ENCODE assay signal across 27 cellular contexts in the genomic region with DNA sequence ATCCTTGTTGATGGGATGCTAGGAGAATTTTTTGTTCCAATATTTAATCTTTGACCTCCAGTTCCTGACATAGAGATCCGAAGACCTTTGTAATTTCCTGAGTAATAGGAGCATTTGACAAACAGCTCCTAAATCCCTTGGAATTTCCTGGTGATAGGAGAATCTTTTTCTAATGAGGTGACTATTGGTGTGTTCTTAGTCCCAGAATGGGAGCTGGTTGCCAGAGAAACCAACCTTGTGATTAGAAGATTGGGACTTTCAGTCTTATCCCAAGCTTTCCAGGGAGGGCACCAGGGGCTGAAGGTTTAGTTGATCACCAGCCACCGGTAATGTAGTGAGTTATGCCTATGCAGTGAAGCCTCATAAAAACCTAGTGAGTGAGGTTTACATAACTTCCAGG.
DNase-seq lines count a peak whose midpoint lies in the region; ATAC-seq, FAIRE-seq and TF ChIP-seq lines count a peak whose summit lies in the region.
"Had no signal": no experiment of that assay in that cellular context is flagged by ENCODE, and none has a peak within 500 bp of the region (broad histone marks: within the 10 kb centered on the region; RNA-seq: fewer than 3 reads in every experiment).

No MANE protein-coding gene starts in this region.

- H3K9me2 ChIP-seq in OCI-LY7 (ENCODE audit: insufficient read depth, low read length), result no peaks in the 10 kb centered on the region

- H3K9ac ChIP-seq in DND-41 (ENCODE audit: low read depth, low read length) (no peak overlapping the region), endothelial cell of umbilical vein (replicated peaks; ENCODE audit: extremely low read depth, insufficient read depth, low read length) (no peak overlapping the region)
- H3K9ac ChIP-seq: BLaER1 treated with 17β-estradiol and CSF1 and Interleukin-3, amounts not matched to agents 10 nM and 100 nM had no signal

- H3K4me1 ChIP-seq in DND-41 (ENCODE audit: insufficient read depth, low read length) (peaks cover 70% of the 10 kb centered on the region), OCI-LY7 (ENCODE audit: insufficient read depth, low read length, poor library complexity, severe bottlenecking) (peaks cover 47% of the 10 kb centered on the region), endothelial cell of umbilical vein (ENCODE audit: control insufficient read depth, extremely low read depth, insufficient read depth, low read length) (peaks cover 17% of the 10 kb centered on the region)
- H3K4me1 ChIP-seq: BLaER1 treated with 17β-estradiol and CSF1 and Interleukin-3, amounts not matched to agents 10 nM and 100 nM had no signal

- CTCF ChIA-PET in OCI-LY7 (lab: Charles Lee; ENCODE audit: unreplicated experiment), result no interaction called here
- CTCF ChIA-PET in endothelial cell of umbilical vein (lab: Charles Lee), result no interaction called here

- POLR2A ChIA-PET in OCI-LY7 (lab: Charles Lee), result interaction anchor here (1.6 kb wide), 1 partner anchor 21 kb away, joined by 3 read pairs; no protein-coding TSS in a partner anchor
- POLR2A ChIA-PET in endothelial cell of umbilical vein (lab: Charles Lee), result no interaction called here

- peak; percentile 73 for FAIRE-seq in endothelial cell of umbilical vein (lab: Jason Lieb, UNC)
- FAIRE-seq: A549, GM12878, GM12892, GM18507, GM19239 had no signal

- H3K27me3 Mint-ChIP-seq in glutamatergic neuron (ENCODE audit: unreplicated experiment), result no peaks in the 10 kb centered on the region
- H3K27me3 Mint-ChIP-seq: B cell; CD4-positive, alpha-beta T cell had no signal

- no TSS peak for BruUV-seq in OCI-LY7 (replicated peaks; lab: Mats Ljungman, UMichigan)
- BruUV-seq in endothelial cell of umbilical vein (replicated peaks; lab: Mats Ljungman, UMichigan), result no TSS peak

- intact Hi-C loops in OCI-LY7 (cut with micrococcal nuclease; ENCODE audit: unreplicated experiment), result no loop called here
- intact Hi-C loops in endothelial cell of umbilical vein (cut with micrococcal nuclease), result no loop called here

- DNase-seq in DND-41, result no peak
- DNase-seq in HCEC 1CT, result peak; percentile 2
- DNase-seq in OCI-LY7 (ENCODE audit: low spot score), result no peak
- peak; percentile 9 for DNase-seq in endothelial cell of umbilical vein (ENCODE audit: low read depth, low spot score)
- no peak for DNase-seq in omental fat pad (ENCODE audit: low spot score)
- no peak for DNase-seq in glutamatergic neuron
- DNase-seq in NCI-H1105 (lab: John Stamatoyannopoulos, UW), result no peak
- DNase-seq: AML-193; CD4-positive, alpha-beta T cell; CD8-positive, alpha-beta T cell; COR-L47; DMS 273 treated with DMSO at 0.1 percent for 48 hours; DMS153; DMS53; DMS79; EL; GDM1 had no signal

- H3K79me2 ChIP-seq in DND-41 (ENCODE audit: insufficient read depth, low read length) (peaks cover 100% of the 10 kb centered on the region), OCI-LY7 (ENCODE audit: insufficient read depth, low read depth, low read length) (peaks cover 100% of the 10 kb centered on the region), endothelial cell of umbilical vein (ENCODE audit: control insufficient read depth, insufficient read depth, low read length) (peaks cover 57% of the 10 kb centered on the region)

- no peaks in the 10 kb centered on the region for H3K9me3 Mint-ChIP-seq in glutamatergic neuron (ENCODE audit: unreplicated experiment)
- H3K9me3 Mint-ChIP-seq: CD4-positive, alpha-beta T cell; CD8-positive, alpha-beta T cell had no signal

- peak overlapping the region; percentile 49; the same call in 1 of the 2 replicates for H3K4me2 ChIP-seq in DND-41 (ENCODE audit: insufficient read depth, low read length)
- H3K4me2 ChIP-seq in OCI-LY7 (ENCODE audit: low read length), result peak overlapping the region; percentile 41
- H3K4me2 ChIP-seq in endothelial cell of umbilical vein (ENCODE audit: insufficient read depth, low read length), result peak overlapping the region; percentile 51
- H3K4me2 ChIP-seq: A549; BLaER1 treated with 17β-estradiol and CSF1 and Interleukin-3, amounts not matched to agents 10 nM and 100 nM had no signal

- H3K4me1 Mint-ChIP-seq in glutamatergic neuron (ENCODE audit: low read depth, unreplicated experiment), result peaks cover 3% of the 10 kb centered on the region

- H3K27ac ChIP-seq in DND-41 (ENCODE audit: low read length), result peak overlapping the region; percentile 64
- H3K27ac ChIP-seq in OCI-LY7 (ENCODE audit: low read depth, low read length, poor library complexity, severe bottlenecking), result no peak overlapping the region
- H3K27ac ChIP-seq in endothelial cell of umbilical vein (ENCODE audit: insufficient read depth, low read depth, low read length), result peak overlapping the region; percentile 23
- H3K27ac ChIP-seq: 22Rv1; A549; BLaER1 treated with 17β-estradiol and CSF1 and Interleukin-3, amounts not matched to agents 10 nM and 100 nM; C4-2B had no signal

- ATAC-seq in DND-41 (ENCODE audit: insufficient read depth, low read depth) (no peak), omental fat pad (ENCODE audit: low FRiP score) (no peak), HG03045 (IDR thresholded peaks at IDR 0.05; ENCODE audit: unreplicated experiment) (no peak)
- ATAC-seq: A549; CD8-positive, alpha-beta T cell; GM12878 had no signal

- H4K20me1 ChIP-seq in DND-41 (ENCODE audit: insufficient read depth, low read length) (peaks cover 36% of the 10 kb centered on the region), OCI-LY7 (ENCODE audit: insufficient read depth, low read length) (peaks cover 5% of the 10 kb centered on the region; the same call in 1 of the 2 replicates), endothelial cell of umbilical vein (replicated peaks; ENCODE audit: control insufficient read depth, extremely low read depth, insufficient read depth, low read length) (no peaks in the 10 kb centered on the region)
- H4K20me1 ChIP-seq: BLaER1 treated with 17β-estradiol and CSF1 and Interleukin-3, amounts not matched to agents 10 nM and 100 nM had no signal

- TF ChIP-seq POLR2A in endothelial cell of umbilical vein (IDR thresholded peaks at IDR 0.05; ENCODE audit: low read depth, low read length), result no peak

- H3K9me3 ChIP-seq in DND-41 (ENCODE audit: insufficient read depth, low read length, severe bottlenecking) (no peaks in the 10 kb centered on the region), OCI-LY7 (ENCODE audit: low read length) (no peaks in the 10 kb centered on the region), endothelial cell of umbilical vein (replicated peaks; ENCODE audit: control insufficient read depth, insufficient read depth, low read length) (no peaks in the 10 kb centered on the region)
- H3K9me3 ChIP-seq: A549; BLaER1 treated with 17β-estradiol and CSF1 and Interleukin-3, amounts not matched to agents 10 nM and 100 nM had no signal

- dilution Hi-C loops in endothelial cell of umbilical vein (cut with MboI; ENCODE audit: extremely low pct_ligation_motif_present, low sequenced_read_pairs), result no loop called here

- no peaks in the 10 kb centered on the region for H3K36me3 Mint-ChIP-seq in glutamatergic neuron (ENCODE audit: unreplicated experiment)

- peaks cover 55% of the 10 kb centered on the region for H3K36me3 ChIP-seq in DND-41 (ENCODE audit: insufficient read depth, low read length)
- H3K36me3 ChIP-seq in OCI-LY7 (ENCODE audit: insufficient read depth, low read length), result peaks cover 66% of the 10 kb centered on the region
- H3K36me3 ChIP-seq in endothelial cell of umbilical vein (ENCODE audit: control insufficient read depth in 2 of 2, extremely low read depth in 1 of 2, insufficient read depth in 2 of 2, low read length in 2 of 2), result no peaks in the 10 kb centered on the region
- H3K36me3 ChIP-seq: BLaER1 treated with 17β-estradiol and CSF1 and Interleukin-3, amounts not matched to agents 10 nM and 100 nM had no signal

- H3K4me3 ChIP-seq in DND-41 (ENCODE audit: low read depth in 1 of 2, low read length in 2 of 2), result no peak overlapping the region; a peak in 1 of 4 replicates
- H3K4me3 ChIP-seq in OCI-LY7 (ENCODE audit: low read depth, low read length, poor library complexity, severe bottlenecking), result no peak overlapping the region
- peak overlapping the region in 1 of 3 experiments; percentile 17 for H3K4me3 ChIP-seq in endothelial cell of umbilical vein (replicated peaks in 1 of 3; ENCODE audit: insufficient read depth in 1 of 3, low read depth in 1 of 3, low read length in 3 of 3)
- H3K4me3 ChIP-seq: A549; BLaER1 treated with 17β-estradiol and CSF1 and Interleukin-3, amounts not matched to agents 10 nM and 100 nM; GM12878 had no signal

- H3K9me1 ChIP-seq in endothelial cell of umbilical vein (replicated peaks; ENCODE audit: control insufficient read depth, extremely low read depth, insufficient read depth, low read length), result no peaks in the 10 kb centered on the region

- H3K27ac Mint-ChIP-seq in glutamatergic neuron (ENCODE audit: unreplicated experiment), result no peak overlapping the region
- H3K27ac Mint-ChIP-seq: B cell had no signal

- no peaks in the 10 kb centered on the region for H3K27me3 ChIP-seq in DND-41 (ENCODE audit: insufficient read depth, low read length, poor library complexity)
- no peaks in the 10 kb centered on the region for H3K27me3 ChIP-seq in endothelial cell of umbilical vein (ENCODE audit: control insufficient read depth in 2 of 2, insufficient read depth in 2 of 2, low read length in 2 of 2)
- H3K27me3 ChIP-seq: BLaER1 treated with 17β-estradiol and CSF1 and Interleukin-3, amounts not matched to agents 10 nM and 100 nM had no signal

- H3K4me3 Mint-ChIP-seq in glutamatergic neuron (ENCODE audit: unreplicated experiment), result no peak overlapping the region
- H3K4me3 Mint-ChIP-seq: B cell; CD4-positive, alpha-beta T cell; CD8-positive, alpha-beta T cell had no signal

- TF ChIP-seq CTCF in DND-41 (IDR thresholded peaks at IDR 0.05; ENCODE audit: borderline replicate concordance, extremely low read depth, low read length, poor library complexity, severe bottlenecking) (no peak), OCI-LY7 (conservative IDR thresholded peaks at IDR 0.05; ENCODE audit: low read length) (no peak), endothelial cell of umbilical vein (IDR thresholded peaks at IDR 0.05; ENCODE audit: extremely low read depth in 1 of 2, insufficient read depth in 1 of 2, low read depth in 1 of 2, low read length in 2 of 2) (no peak), omental fat pad (IDR thresholded peaks at IDR 0.05) (no peak), glutamatergic neuron (IDR thresholded peaks at IDR 0.05; ENCODE audit: partially characterized antibody, unreplicated experiment) (no peak)

- no peak overlapping the region for H2AFZ ChIP-seq in DND-41 (ENCODE audit: low read depth, low read length)
- H2AFZ ChIP-seq in OCI-LY7 (ENCODE audit: low read length), result no peak overlapping the region
- H2AFZ ChIP-seq in endothelial cell of umbilical vein (ENCODE audit: low read depth, low read length), result no peak overlapping the region

TF ChIP-seq in endothelial cell of umbilical vein, 7 proteins besides CTCF, POLR2A, EP300 and RAD21:
- no peak for TF ChIP-seq EZH2 (IDR thresholded peaks at IDR 0.05; ENCODE audit: borderline replicate concordance, low read depth, low read length, severe bottlenecking)
- TF ChIP-seq GATA2 (IDR thresholded peaks at IDR 0.05; ENCODE audit: insufficient read depth, insufficient read length, low read depth, low read length), result no peak
- TF ChIP-seq FOS (IDR thresholded peaks at IDR 0.05; ENCODE audit: borderline replicate concordance, insufficient read depth, low read length), result no peak
TF ChIP-seq in endothelial cell of umbilical vein: peak in this region for 0.

Comparison
In these comparisons a context has a peak if more than half of its experiments do, and no peak if none do; other contexts are left out.
1. DNase-seq: peak in HCEC 1CT (single experiment) and endothelial cell of umbilical vein (single experiment); none in DND-41 (single experiment), OCI-LY7 (single experiment), omental fat pad (single experiment), glutamatergic neuron (single experiment) and NCI-H1105 (single experiment).
2. Peak in every context shown above with its lines, with median percentiles within 50 percentile points of each other: H3K4me2 ChIP-seq.